In the genomic region with DNA sequence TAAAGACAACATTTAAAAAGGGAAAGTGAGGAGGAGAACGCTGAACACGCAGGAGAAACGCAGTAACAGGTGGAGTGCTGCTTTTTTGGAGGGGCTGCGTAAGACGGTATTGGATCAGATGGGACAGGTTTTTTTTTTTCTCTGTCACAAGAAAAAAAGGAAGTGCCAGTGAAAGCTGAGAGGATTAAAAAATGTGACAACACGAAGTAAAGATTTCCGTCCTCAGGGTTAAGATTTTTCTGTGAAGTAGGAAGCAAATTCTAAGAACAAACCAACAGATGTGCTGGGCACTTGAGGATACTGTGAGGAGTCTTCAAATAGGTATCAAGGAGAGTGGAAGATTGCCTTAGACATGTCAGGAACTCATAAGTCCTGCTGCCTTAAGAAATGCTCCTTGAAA, we compare ENCODE assay signal across 20 cellular contexts. TPM values are rescaled to one million over a fixed set of nuclear protein-coding genes. Genes with fewer than 3 reads are reported as not detected.
DNase-seq lines count a peak whose midpoint lies in the region; ATAC-seq and TF ChIP-seq lines count a peak whose summit lies in the region.
"Had no signal": no experiment of that assay in that cellular context is flagged by ENCODE, and none has a peak within 500 bp of the region (broad histone marks: within the 10 kb centered on the region; RNA-seq: fewer than 3 reads in every experiment).

No MANE protein-coding gene starts in this region.

- H3K4me3 ChIP-seq in MG63: no peak overlapping the region
- H3K4me3 ChIP-seq: transverse colon had no signal

- peak overlapping the region; percentile 6 for H3K4me3 Mint-ChIP-seq in T-helper 17 cell
- H3K4me3 Mint-ChIP-seq in naive B cell: peak overlapping the region in 7 of 8 donors; percentile 40 to 82 (median 74)
- no peak overlapping the region for H3K4me3 Mint-ChIP-seq in osteocyte (ENCODE audit: unreplicated experiment)
- H3K4me3 Mint-ChIP-seq: activated CD4-positive, alpha-beta memory T cell treated with anti-CD3 and anti-CD28 coated beads, Interleukin-2, amount 10 ng/mL, durations not matched to agents 7 days and 5 days; neural crest cell had no signal

- DNase-seq in SIG-M5 treated with dmso at 0.1 percent for 504 hours (lab: John Stamatoyannopoulos, UW; ENCODE audit: unreplicated experiment) (peak; percentile 61), SIG-M5 (lab: John Stamatoyannopoulos, UW) (no peak), KBM-7 (peak; percentile 97), T-helper 17 cell (no peak), naive B cell (no peak), NCI-H1092 (lab: John Stamatoyannopoulos, UW) (no peak), osteocyte (ENCODE audit: extremely low spot score, unreplicated experiment) (no peak), MG63 (no peak)
- DNase-seq: activated CD4-positive, alpha-beta memory T cell treated with anti-CD3 and anti-CD28 coated beads, Interleukin-2, amount 10 ng/mL, durations not matched to agents 7 days and 5 days; amniotic stem cell; central memory CD4-positive, alpha-beta T cell; effector CD8-positive, alpha-beta T cell; head of caudate nucleus; mammary epithelial cell; NCI-H1930; NCI-H446; SHP77; stimulated activated CD4-positive, alpha-beta T cell treated with anti-CD3 and anti-CD28 coated beads, Interleukin-12 subunit alpha, Interleukin-12 subunit beta, amount 100 ng/mL, for 4 hours; transverse colon had no signal

- H3K9me3 ChIP-seq in T-helper 17 cell (ENCODE audit: control insufficient read depth, low read length, poor library complexity, severe bottlenecking) (no peaks in the 10 kb centered on the region), MG63 (no peaks in the 10 kb centered on the region)
- H3K9me3 ChIP-seq: transverse colon had no signal

- H3K4me1 Mint-ChIP-seq in T-helper 17 cell: peaks cover 13% of the 10 kb centered on the region
- peaks cover 17 to 32% (median 24%) of the 10 kb centered on the region in 3 donors for H3K4me1 Mint-ChIP-seq in naive B cell
- peaks cover 39% of the 10 kb centered on the region for H3K4me1 Mint-ChIP-seq in osteocyte (ENCODE audit: unreplicated experiment)

- in situ Hi-C loops in KBM-7 (cut with MboI; ENCODE audit: low pct_unique_long_range_greater_than_20kb, low sequenced_read_pairs): loop anchor here (25.0 kb wide), 2 partner anchors 171 to 279 kb away; partner anchors contain the start of gene ABCA10

- no peak for TF ChIP-seq CTCF in osteocyte (IDR thresholded peaks at IDR 0.05)

- H3K36me3 ChIP-seq in MG63: no peaks in the 10 kb centered on the region
- H3K36me3 ChIP-seq: transverse colon had no signal

- ATAC-seq in T-helper 17 cell (no peak), naive B cell (ENCODE audit: low read depth in 2 of 2) (peak in 1 of 2 donors; percentile 23)

- peaks cover 2% of the 10 kb centered on the region for H3K36me3 Mint-ChIP-seq in T-helper 17 cell (ENCODE audit: low read depth)
- H3K36me3 Mint-ChIP-seq in naive B cell: peaks cover 0 to 5% of the 10 kb centered on the region in 2 donors
- H3K36me3 Mint-ChIP-seq in osteocyte (ENCODE audit: unreplicated experiment): no peaks in the 10 kb centered on the region

- H3K27ac Mint-ChIP-seq in T-helper 17 cell (peak overlapping the region; percentile 37), naive B cell (peak overlapping the region in 5 of 6 donors; percentile 59 to 96 (median 91)), osteocyte (ENCODE audit: unreplicated experiment) (no peak overlapping the region)
- H3K27ac Mint-ChIP-seq: activated CD4-positive, alpha-beta memory T cell treated with anti-CD3 and anti-CD28 coated beads, Interleukin-2, amount 10 ng/mL, durations not matched to agents 7 days and 5 days had no signal

- H3K27me3 ChIP-seq in MG63: 0 out of 2 replicates have a peak, but pooled peaks cover 2% of the 10 kb centered on the region
- H3K27me3 ChIP-seq: transverse colon had no signal

- H3K9me3 Mint-ChIP-seq in naive B cell (peaks cover 0 to 4% (median 2%) of the 10 kb centered on the region in 7 donors), osteocyte (ENCODE audit: unreplicated experiment) (no peaks in the 10 kb centered on the region)
- H3K9me3 Mint-ChIP-seq: neural crest cell had no signal

- H3K27me3 Mint-ChIP-seq in T-helper 17 cell: no peaks in the 10 kb centered on the region
- H3K27me3 Mint-ChIP-seq in naive B cell: no peaks in the 10 kb centered on the region
- H3K27me3 Mint-ChIP-seq in osteocyte (ENCODE audit: unreplicated experiment): no peaks in the 10 kb centered on the region
- H3K27me3 Mint-ChIP-seq: activated CD4-positive, alpha-beta memory T cell treated with anti-CD3 and anti-CD28 coated beads, Interleukin-2, amount 10 ng/mL, durations not matched to agents 7 days and 5 days had no signal

RNA-seq across cellular contexts. Expression of gene ABCA9, which starts 5.8 kb away (rescaled TPM):
- total RNA-seq in T-helper 17 cell (under 1 TPM in 1 of 2 donors, not detected in 1; 0.08 TPM), osteocyte (1.1 and 1.8 TPM in 2 replicates)
- not detected for polyA plus RNA-seq in naive B cell (ENCODE audit: low read depth in 6 of 6)
- not detected in 2 replicates for total RNA-seq in MG63 (2014; rRNA removed; shearing (Covaris generic); ENCODE audit: low replicate concordance)

Comparison
In these comparisons a context has a peak if more than half of its experiments do, and no peak if none do; other contexts are left out.
1. DNase-seq: peak in SIG-M5 treated with dmso at 0.1 percent for 504 hours (single experiment) and KBM-7 (single experiment); none in SIG-M5 (single experiment), T-helper 17 cell (0 of 3), naive B cell (single experiment), NCI-H1092 (single experiment), osteocyte (single experiment) and MG63 (single experiment).